ENCODE assay signal across 8 cellular contexts in genomic region chr10:50614444-50615137, GRCh38. TPM values are rescaled to one million over a fixed set of nuclear protein-coding genes. Genes with fewer than 3 reads are reported as not detected.
A peak's percentile ranks its signal among the peaks of the same experiment; 100 is the strongest.
DNase-seq lines count a peak whose midpoint lies in the region; ATAC-seq and TF ChIP-seq lines count a peak whose summit lies in the region.

No MANE protein-coding gene starts in this region.

- peaks cover 13% of the 10 kb centered on the region for H3K4me1 ChIP-seq in foreskin keratinocyte

- no peaks in the 10 kb centered on the region for H3K27me3 ChIP-seq in foreskin keratinocyte

- ATAC-seq in GM21360 (IDR thresholded peaks at IDR 0.05; ENCODE audit: unreplicated experiment) (peak; percentile 58), foreskin keratinocyte (peak; percentile 73), HG02610 (IDR thresholded peaks at IDR 0.05; ENCODE audit: unreplicated experiment) (no peak)

- DNase-seq in DMS153 (lab: John Stamatoyannopoulos, UW) (peak; percentile 47), NCI-H2171 treated with DMSO at 0.1 percent for 48 hours (lab: John Stamatoyannopoulos, UW) (peak; percentile 57), foreskin keratinocyte (peak in 1 of 2 donors; percentile 29), foreskin melanocyte (no peak), NCI-H226 (no peak), amygdala (lab: John Stamatoyannopoulos, UW) (no peak)

- H3K27ac ChIP-seq in foreskin keratinocyte, result no peak overlapping the region

- TF ChIP-seq CTCF in foreskin keratinocyte (conservative IDR thresholded peaks at IDR 0.05), result peak; percentile 59

RNA-seq across cellular contexts. Expression of gene SGMS1, which starts 9.2 kb away (rescaled TPM):
- total RNA-seq in foreskin keratinocyte, result 25.3 and 27.3 TPM in 2 replicates
- 6.7 and 8.3 TPM in 2 replicates for polyA plus RNA-seq in foreskin keratinocyte

Comparison
In these comparisons a context has a peak if more than half of its experiments do, and no peak if none do; other contexts are left out.
1. DNase-seq: peak in DMS153 (single experiment) and NCI-H2171 treated with DMSO at 0.1 percent for 48 hours (single experiment); none in foreskin melanocyte (single experiment), NCI-H226 (single experiment) and amygdala (0 of 56).